ENCODE assay signal across 1 cellular context in the genomic region with DNA sequence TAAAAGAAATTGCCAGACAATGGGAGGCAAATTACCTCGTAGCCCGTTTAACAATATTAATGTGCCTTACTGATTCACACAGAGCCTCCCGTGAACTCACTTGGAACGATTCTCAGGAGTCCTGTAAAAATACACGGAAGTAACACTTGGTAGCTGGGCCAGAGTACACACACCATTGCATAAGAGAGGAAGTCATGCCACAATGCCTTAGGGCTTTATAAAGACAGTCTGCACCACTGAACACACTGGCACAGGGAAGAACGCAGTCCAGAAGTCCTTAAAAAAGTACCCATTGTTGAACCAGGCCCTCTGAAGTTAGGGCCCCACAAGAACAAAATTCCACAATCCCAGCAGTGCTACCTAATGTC.
TF ChIP-seq lines count a peak whose summit lies in the region.

No MANE protein-coding gene starts in this region.

TF ChIP-seq in HepG2, 621 proteins besides CTCF, POLR2A, EP300 and RAD21 (continued from another document and continues in another):
- TF ChIP-seq FOXJ3 (CRISPR knock-in tag; IDR thresholded peaks at IDR 0.05; ENCODE audit: borderline replicate concordance) (no peak; the same call in 1 of the 2 replicates), CBFB (CRISPR knock-in tag; IDR thresholded peaks at IDR 0.05) (no peak), DRAP1 (CRISPR knock-in tag; IDR thresholded peaks at IDR 0.05) (peak; percentile 80), TERF1 (CRISPR knock-in tag; IDR thresholded peaks at IDR 0.05) (no peak), ZNF672 (CRISPR knock-in tag; IDR thresholded peaks at IDR 0.05) (no peak), ZSCAN9 (CRISPR knock-in tag; IDR thresholded peaks at IDR 0.05; ENCODE audit: borderline replicate concordance) (no peak; the same call in 1 of the 2 replicates), TRIM22 (IDR thresholded peaks at IDR 0.05) (no peak), ZNF160 (CRISPR knock-in tag; IDR thresholded peaks at IDR 0.05) (no peak), NFRKB (IDR thresholded peaks at IDR 0.05) (no peak), MLXIP (CRISPR knock-in tag; IDR thresholded peaks at IDR 0.05; ENCODE audit: borderline replicate concordance) (no peak), ZNF788 (CRISPR knock-in tag; IDR thresholded peaks at IDR 0.05; ENCODE audit: borderline replicate concordance) (no peak), ASH2L (IDR thresholded peaks at IDR 0.05; ENCODE audit: insufficient read length, low read depth, low read length) (peak; percentile 33), NFYB (CRISPR knock-in tag; IDR thresholded peaks at IDR 0.05) (no peak), NR2F1 (CRISPR knock-in tag; IDR thresholded peaks at IDR 0.05) (no peak), ZNF703 (CRISPR knock-in tag; IDR thresholded peaks at IDR 0.05; ENCODE audit: borderline replicate concordance) (no peak), ZNF24 (IDR thresholded peaks at IDR 0.05) (no peak), ZNF296 (CRISPR knock-in tag; conservative IDR thresholded peaks at IDR 0.05) (no peak), ZBTB42 (CRISPR knock-in tag; IDR thresholded peaks at IDR 0.05) (no peak), ZNF382 (CRISPR knock-in tag; IDR thresholded peaks at IDR 0.05; ENCODE audit: borderline replicate concordance) (no peak), SIN3B (IDR thresholded peaks at IDR 0.05; ENCODE audit: low read length) (no peak), ZNF431 (CRISPR knock-in tag; IDR thresholded peaks at IDR 0.05; ENCODE audit: borderline replicate concordance, low read depth) (no peak), NFKB2 (CRISPR knock-in tag; IDR thresholded peaks at IDR 0.05; ENCODE audit: borderline replicate concordance) (no peak), ZNF83 (CRISPR knock-in tag; IDR thresholded peaks at IDR 0.05; ENCODE audit: borderline replicate concordance) (no peak), TAF1 (CRISPR knock-in tag; IDR thresholded peaks at IDR 0.05) (no peak), MLLT10 (CRISPR knock-in tag; IDR thresholded peaks at IDR 0.05) (no peak), TCF7L2 (IDR thresholded peaks at IDR 0.05; ENCODE audit: low read depth, low read length) (no peak), THAP11 (CRISPR knock-in tag; IDR thresholded peaks at IDR 0.05) (peak; percentile 63; the same call in 1 of the 2 replicates), PREB (CRISPR knock-in tag; IDR thresholded peaks at IDR 0.05) (no peak), HIVEP1 (CRISPR knock-in tag; IDR thresholded peaks at IDR 0.05) (no peak), ZSCAN29 (CRISPR knock-in tag; conservative IDR thresholded peaks at IDR 0.05) (0 out of 2 replicates have a peak, but pooled peaks have one; percentile 38), ZNF644 (CRISPR knock-in tag; IDR thresholded peaks at IDR 0.05; ENCODE audit: low read depth) (peak; percentile 65; the same call in 1 of the 2 replicates), STAG1 (CRISPR knock-in tag; IDR thresholded peaks at IDR 0.05) (no peak), ZNF121 (CRISPR knock-in tag; IDR thresholded peaks at IDR 0.05) (no peak), ZNF253 (CRISPR knock-in tag; IDR thresholded peaks at IDR 0.05; ENCODE audit: borderline replicate concordance) (no peak), ZNF7 (CRISPR knock-in tag; IDR thresholded peaks at IDR 0.05) (no peak), ZBTB10 (CRISPR knock-in tag; IDR thresholded peaks at IDR 0.05; ENCODE audit: borderline replicate concordance) (no peak), GLI4 (CRISPR knock-in tag; IDR thresholded peaks at IDR 0.05; ENCODE audit: borderline replicate concordance) (no peak), ZBTB38 (CRISPR knock-in tag; IDR thresholded peaks at IDR 0.05) (no peak), SRSF4 (IDR thresholded peaks at IDR 0.05; ENCODE audit: low read depth, low read length, poor library complexity, severe bottlenecking) (no peak), DZIP1 (CRISPR knock-in tag; IDR thresholded peaks at IDR 0.05) (no peak), ZFX (CRISPR knock-in tag; IDR thresholded peaks at IDR 0.05; ENCODE audit: low read depth) (peak; percentile 72), TGIF2 (CRISPR knock-in tag; IDR thresholded peaks at IDR 0.05) (no peak), MIER2 (CRISPR knock-in tag; IDR thresholded peaks at IDR 0.05) (no peak)
- TF ChIP-seq, protein P1, sequence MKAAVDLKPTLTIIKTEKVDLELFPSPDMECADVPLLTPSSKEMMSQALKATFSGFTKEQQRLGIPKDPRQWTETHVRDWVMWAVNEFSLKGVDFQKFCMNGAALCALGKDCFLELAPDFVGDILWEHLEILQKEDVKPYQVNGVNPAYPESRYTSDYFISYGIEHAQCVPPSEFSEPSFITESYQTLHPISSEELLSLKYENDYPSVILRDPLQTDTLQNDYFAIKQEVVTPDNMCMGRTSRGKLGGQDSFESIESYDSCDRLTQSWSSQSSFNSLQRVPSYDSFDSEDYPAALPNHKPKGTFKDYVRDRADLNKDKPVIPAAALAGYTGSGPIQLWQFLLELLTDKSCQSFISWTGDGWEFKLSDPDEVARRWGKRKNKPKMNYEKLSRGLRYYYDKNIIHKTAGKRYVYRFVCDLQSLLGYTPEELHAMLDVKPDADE (CRISPR knock-in tag; IDR thresholded peaks at IDR 0.05): no peak
- TF ChIP-seq, protein P2, sequence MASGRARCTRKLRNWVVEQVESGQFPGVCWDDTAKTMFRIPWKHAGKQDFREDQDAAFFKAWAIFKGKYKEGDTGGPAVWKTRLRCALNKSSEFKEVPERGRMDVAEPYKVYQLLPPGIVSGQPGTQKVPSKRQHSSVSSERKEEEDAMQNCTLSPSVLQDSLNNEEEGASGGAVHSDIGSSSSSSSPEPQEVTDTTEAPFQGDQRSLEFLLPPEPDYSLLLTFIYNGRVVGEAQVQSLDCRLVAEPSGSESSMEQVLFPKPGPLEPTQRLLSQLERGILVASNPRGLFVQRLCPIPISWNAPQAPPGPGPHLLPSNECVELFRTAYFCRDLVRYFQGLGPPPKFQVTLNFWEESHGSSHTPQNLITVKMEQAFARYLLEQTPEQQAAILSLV (CRISPR knock-in tag; IDR thresholded peaks at IDR 0.05; ENCODE audit: borderline replicate concordance): no peak
- TF ChIP-seq, protein P3, sequence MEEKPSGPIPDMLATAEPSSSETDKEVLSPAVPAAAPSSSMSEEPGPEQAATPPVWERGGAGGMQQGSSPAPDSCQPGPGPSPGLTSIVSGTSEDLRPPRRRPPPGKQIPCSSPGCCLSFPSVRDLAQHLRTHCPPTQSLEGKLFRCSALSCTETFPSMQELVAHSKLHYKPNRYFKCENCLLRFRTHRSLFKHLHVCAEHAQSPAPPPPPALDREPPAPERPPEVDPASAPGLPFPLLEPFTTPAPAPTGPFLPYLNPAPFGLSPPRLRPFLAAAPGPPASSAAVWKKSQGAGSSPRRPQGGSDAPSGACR (CRISPR knock-in tag; IDR thresholded peaks at IDR 0.05): 0 out of 2 replicates have a peak, but pooled peaks have one; percentile 37
